Comparison of ENCODE assay signal across 7 cellular contexts in genomic region chr1:46131727-46132528, GRCh38. TPM values are rescaled to one million over a fixed set of nuclear protein-coding genes. Genes with fewer than 3 reads are reported as not detected.
DNase-seq lines count a peak whose midpoint lies in the region; ATAC-seq and TF ChIP-seq lines count a peak whose summit lies in the region.

No MANE protein-coding gene starts in this region.

- H3K4me3 Mint-ChIP-seq in activated T-cell treated with anti-CD3 and anti-CD28 coated beads, Interleukin-2, amount 50 U/mL, for 24 hours = peak overlapping the region; percentile 85
- peak overlapping the region; percentile 92 for H3K4me3 Mint-ChIP-seq in osteocyte (ENCODE audit: unreplicated experiment)

- H3K4me1 Mint-ChIP-seq in activated T-cell treated with anti-CD3 and anti-CD28 coated beads, Interleukin-2, amount 50 U/mL, for 24 hours (ENCODE audit: low read depth) = peaks cover 35% of the 10 kb centered on the region
- H3K4me1 Mint-ChIP-seq in osteocyte (ENCODE audit: unreplicated experiment) = peaks cover 61% of the 10 kb centered on the region

- H3K4me3 ChIP-seq in H7 (ENCODE audit: insufficient read depth, low read depth, low read length) = peak overlapping the region; percentile 66
- H3K4me3 ChIP-seq in foreskin fibroblast (ENCODE audit: low read depth in 1 of 2, low read length in 2 of 2) = peak overlapping the region; percentile 68 to 70

- DNase-seq in H7 = peak; percentile 45
- DNase-seq in NCI-H748 (lab: John Stamatoyannopoulos, UW; ENCODE audit: unreplicated experiment) = peak; percentile 72
- DNase-seq in activated T-cell treated with anti-CD3 and anti-CD28 coated beads, Interleukin-2, amount 50 U/mL, for 24 hours = no peak
- peak in 1 of 2 donors; percentile 48 for DNase-seq in foreskin fibroblast
- DNase-seq in osteocyte (ENCODE audit: extremely low spot score, unreplicated experiment) = no peak

- no peaks in the 10 kb centered on the region for H3K36me3 ChIP-seq in H7 (replicated peaks; ENCODE audit: control insufficient read depth, insufficient read depth, low read length)

- H3K27me3 ChIP-seq in H7 (ENCODE audit: control insufficient read depth, insufficient read depth, low read length) = peaks cover 19% of the 10 kb centered on the region

- H3K36me3 Mint-ChIP-seq in activated T-cell treated with anti-CD3 and anti-CD28 coated beads, Interleukin-2, amount 50 U/mL, for 24 hours (ENCODE audit: low read depth) = peaks cover 2% of the 10 kb centered on the region
- H3K36me3 Mint-ChIP-seq in osteocyte (ENCODE audit: unreplicated experiment) = no peaks in the 10 kb centered on the region

- no peak for TF ChIP-seq CTCF in foreskin fibroblast (IDR thresholded peaks at IDR 0.05; ENCODE audit: low read depth, low read length)
- TF ChIP-seq CTCF in osteocyte (IDR thresholded peaks at IDR 0.05) = no peak

- no peaks in the 10 kb centered on the region for H3K9me3 Mint-ChIP-seq in activated T-cell treated with anti-CD3 and anti-CD28 coated beads, Interleukin-2, amount 50 U/mL, for 24 hours
- H3K9me3 Mint-ChIP-seq in osteocyte (ENCODE audit: unreplicated experiment) = no peaks in the 10 kb centered on the region

- peak overlapping the region; percentile 97 for H3K27ac Mint-ChIP-seq in activated T-cell treated with anti-CD3 and anti-CD28 coated beads, Interleukin-2, amount 50 U/mL, for 24 hours
- peak overlapping the region; percentile 100 for H3K27ac Mint-ChIP-seq in osteocyte (ENCODE audit: unreplicated experiment)

- H3K27me3 Mint-ChIP-seq in activated T-cell treated with anti-CD3 and anti-CD28 coated beads, Interleukin-2, amount 50 U/mL, for 24 hours = peaks cover 70% of the 10 kb centered on the region
- no peaks in the 10 kb centered on the region for H3K27me3 Mint-ChIP-seq in osteocyte (ENCODE audit: unreplicated experiment)

- ATAC-seq in HG03571 (IDR thresholded peaks at IDR 0.05; ENCODE audit: unreplicated experiment) (no peak), HG02763 (IDR thresholded peaks at IDR 0.05; ENCODE audit: unreplicated experiment) (no peak)

RNA-seq across cellular contexts. Expression of gene PIK3R3, which starts 0.5 kb away (rescaled TPM):
- total RNA-seq in H7 (2014; rRNA removed; shearing (Covaris generic)) = 5.7 and 7.0 TPM in 2 replicates
- 33.2 and 33.9 TPM in 2 replicates for total RNA-seq in osteocyte

RNA-seq across cellular contexts. Expression of gene TSPAN1, which starts 43.0 kb away (rescaled TPM):
- total RNA-seq in H7 (2014; rRNA removed; shearing (Covaris generic)) = not detected in 2 replicates
- total RNA-seq in osteocyte = 0.68 and 0.91 TPM in 2 replicates

RNA-seq across cellular contexts. Expression of gene P3R3URF, which starts 44.4 kb away (rescaled TPM):
- not detected in 2 replicates for total RNA-seq in H7 (2014; rRNA removed; shearing (Covaris generic))
- not detected in 2 replicates for total RNA-seq in osteocyte

Comparison
In these comparisons a context has a peak if more than half of its experiments do, and no peak if none do; other contexts are left out.
1. DNase-seq: peak in H7 (single experiment) and NCI-H748 (single experiment); none in activated T-cell treated with anti-CD3 and anti-CD28 coated beads, Interleukin-2, amount 50 U/mL, for 24 hours (single experiment) and osteocyte (single experiment).